9 cellular contexts compared by ENCODE assay signal in genomic region chr7:33423646-33424020, GRCh38.
DNase-seq lines count a peak whose midpoint lies in the region; ATAC-seq and TF ChIP-seq lines count a peak whose summit lies in the region.
"Had no signal": no experiment of that assay in that cellular context is flagged by ENCODE, and none has a peak within 500 bp of the region (broad histone marks: within the 10 kb centered on the region; RNA-seq: fewer than 3 reads in every experiment).

No MANE protein-coding gene starts in this region.

- H3K4me3 ChIP-seq in choroid plexus epithelial cell (ENCODE audit: low read depth, low read length) (no peak overlapping the region), MG63 (no peak overlapping the region)

- no peaks in the 10 kb centered on the region for H3K9me3 ChIP-seq in MG63
- H3K9me3 ChIP-seq: neutrophil had no signal

- peak; percentile 56 for DNase-seq in SIG-M5 treated with dmso at 0.1 percent for 504 hours (lab: John Stamatoyannopoulos, UW; ENCODE audit: unreplicated experiment)
- DNase-seq in SIG-M5 (lab: John Stamatoyannopoulos, UW) = no peak
- DNase-seq in HuH-7.5 (ENCODE audit: low spot score) = peak; percentile 9
- no peak for DNase-seq in choroid plexus epithelial cell (ENCODE audit: low read depth)
- no peak for DNase-seq in NCI-H2029 treated with DMSO at 0.1 percent for 48 hours (lab: John Stamatoyannopoulos, UW)
- no peak for DNase-seq in activated T-cell treated with anti-CD3 and anti-CD28 coated beads, Interleukin-2, amount 50 U/mL, for 48 hours
- DNase-seq in MG63 = no peak

- no peaks in the 10 kb centered on the region for H3K36me3 ChIP-seq in MG63
- H3K36me3 ChIP-seq: neutrophil had no signal

- H3K27me3 ChIP-seq in MG63 = no peaks in the 10 kb centered on the region
- H3K27me3 ChIP-seq: neutrophil had no signal

- peak; percentile 36 for TF ChIP-seq CTCF in choroid plexus epithelial cell (conservative IDR thresholded peaks at IDR 0.05; ENCODE audit: low read depth, low read length)

- ATAC-seq in GM21576 (IDR thresholded peaks at IDR 0.05; ENCODE audit: unreplicated experiment) = peak; percentile 96

Comparison
In these comparisons a context has a peak if more than half of its experiments do, and no peak if none do; other contexts are left out.
1. DNase-seq: peak in SIG-M5 treated with dmso at 0.1 percent for 504 hours (single experiment) and HuH-7.5 (single experiment); none in SIG-M5 (single experiment), choroid plexus epithelial cell (single experiment), NCI-H2029 treated with DMSO at 0.1 percent for 48 hours (single experiment), activated T-cell treated with anti-CD3 and anti-CD28 coated beads, Interleukin-2, amount 50 U/mL, for 48 hours (0 of 2) and MG63 (single experiment).